ENCODE assay signal across 9 cellular contexts in the genomic region with DNA sequence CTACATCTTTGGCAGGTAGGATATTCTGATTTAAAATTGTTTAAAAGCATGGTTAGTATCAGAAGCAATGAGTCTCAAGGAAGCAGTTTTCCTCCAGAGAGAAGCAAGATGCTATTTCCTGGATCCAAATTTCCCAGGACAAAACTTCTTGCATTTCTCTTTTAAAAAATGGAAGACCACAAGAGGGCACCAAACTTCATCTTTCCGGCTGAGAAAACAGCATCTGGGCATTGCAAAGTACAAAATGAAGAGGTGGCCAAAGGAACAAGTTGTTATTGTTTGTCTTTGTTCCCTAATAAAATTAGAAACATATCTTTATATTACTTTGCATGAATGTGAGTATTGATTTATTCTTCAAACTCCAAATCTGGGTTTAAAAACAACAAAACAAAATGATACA.
DNase-seq lines count a peak whose midpoint lies in the region; ATAC-seq, FAIRE-seq and TF ChIP-seq lines count a peak whose summit lies in the region.
"Had no signal": no experiment of that assay in that cellular context is flagged by ENCODE, and none has a peak within 500 bp of the region (broad histone marks: within the 10 kb centered on the region; RNA-seq: fewer than 3 reads in every experiment).

No MANE protein-coding gene starts in this region.

- H3K9me3 ChIP-seq in K562 (replicated peaks; ENCODE audit: control insufficient read depth, insufficient read depth, low read depth, low read length), result no peaks in the 10 kb centered on the region

- intact Hi-C loops in K562 (cut with micrococcal nuclease), result loop anchor here (2.0 kb wide), 2 partner anchors 58 to 228 kb away; no protein-coding TSS in a partner anchor

- H3K27ac ChIP-seq in K562 (ENCODE audit: extremely low read depth, low read depth, low read length), result no peak overlapping the region

- FAIRE-seq in K562 (lab: Jason Lieb, UNC) (no peak), urothelium cell line (lab: Jason Lieb, UNC) (no peak)

- POLR2A ChIA-PET in K562 (lab: Yijun Ruan, JAX), result interaction anchor here (0.7 kb wide), 1 partner anchor 33 kb away, joined by 3 read pairs; no protein-coding TSS in a partner anchor

- in situ Hi-C loops in K562 (cut with MboI), result no loop called here

- CTCF ChIA-PET in K562 (lab: Yijun Ruan, JAX; ENCODE audit: low intra/inter-chr PET ratio), result interaction anchor here (3.5 kb wide), 1 partner anchor 228 kb away, joined by 33 read pairs; no protein-coding TSS in a partner anchor

- no peak overlapping the region for H3K4me2 ChIP-seq in K562 (ENCODE audit: insufficient read depth, low read length)

- TF ChIP-seq POLR2A in K562 (conservative IDR thresholded peaks at IDR 0.05), result no peak

- H3K36me3 ChIP-seq in K562 (ENCODE audit: control insufficient read depth, insufficient read depth, low read length) (no peaks in the 10 kb centered on the region), kidney epithelial cell (ENCODE audit: control insufficient read depth, insufficient read depth, low read length) (no peaks in the 10 kb centered on the region)

- TF ChIP-seq CTCF in K562 (IDR thresholded peaks at IDR 0.05 in 2 of 3, conservative IDR thresholded peaks at IDR 0.05 in 1 of 3; ENCODE audit: insufficient read depth in 2 of 3, low read depth in 1 of 3, low read length in 3 of 3) (peak; percentile 19 to 62 (median 40); a peak in 3 of 6 replicates), kidney epithelial cell (IDR thresholded peaks at IDR 0.05; ENCODE audit: insufficient read depth, low read length, poor library complexity, severe bottlenecking) (peak; percentile 59)

- no peaks in the 10 kb centered on the region for H3K4me1 ChIP-seq in K562 (replicated peaks in 1 of 2; ENCODE audit: control insufficient read depth in 2 of 2, insufficient read depth in 2 of 2, low read length in 2 of 2)

- H3K27me3 ChIP-seq in K562 (ENCODE audit: control insufficient read depth in 2 of 2, insufficient read depth in 2 of 2, low read length in 2 of 2) (peaks cover 0 to 9% of the 10 kb centered on the region in 2 experiments; a peak in 1 of 5 replicates), kidney epithelial cell (ENCODE audit: control insufficient read depth, insufficient read depth, low read length) (no peaks in the 10 kb centered on the region)

- no peaks in the 10 kb centered on the region for H4K20me1 ChIP-seq in K562 (replicated peaks; ENCODE audit: control insufficient read depth, insufficient read depth, low read length)

- H3K9ac ChIP-seq in K562 (ENCODE audit: insufficient read depth in 1 of 2, low read depth in 2 of 2, low read length in 2 of 2), result no peak overlapping the region

- WGBS in K562 (ENCODE audit: insufficient coverage, low coverage, missing lambda C conversion rate), result 11% methylated on average over 1 of the region's 1 CpG

- H2AFZ ChIP-seq in K562 (ENCODE audit: low read depth, low read length), result no peak overlapping the region

- no peak for TF ChIP-seq EP300 in K562 (IDR thresholded peaks at IDR 0.05; ENCODE audit: low read length)

- no TSS peak for BruUV-seq in K562 (replicated peaks; lab: Mats Ljungman, UMichigan)

- ATAC-seq in K562 (no peak), GM21447 (IDR thresholded peaks at IDR 0.05; ENCODE audit: unreplicated experiment) (no peak), HG02970 (IDR thresholded peaks at IDR 0.05; ENCODE audit: low FRiP score, unreplicated experiment) (no peak)

- no peaks in the 10 kb centered on the region for H3K9me1 ChIP-seq in K562 (ENCODE audit: control insufficient read depth, insufficient read depth, low read length)

- TF ChIP-seq RAD21 in K562 (CRISPR knock-in tag; conservative IDR thresholded peaks at IDR 0.05 in 1 of 2, IDR thresholded peaks at IDR 0.05 in 1 of 2), result peak; percentile 69 to 72

- H3K79me2 ChIP-seq in K562 (ENCODE audit: control insufficient read depth, insufficient read depth, low read length), result no peaks in the 10 kb centered on the region

- H3K4me3 ChIP-seq in K562 (no peak overlapping the region), kidney epithelial cell (ENCODE audit: low read depth, low read length) (no peak overlapping the region)

- peak; percentile 17 for DNase-seq in SKM-1 treated with dmso at 0.1 percent for 144 hours (lab: John Stamatoyannopoulos, UW; ENCODE audit: unreplicated experiment)
- DNase-seq in SKM-1 (lab: John Stamatoyannopoulos, UW; ENCODE audit: unreplicated experiment), result no peak
- peak; percentile 19 for DNase-seq in NCI-H146 treated with DMSO at 0.1 percent for 48 hours (lab: John Stamatoyannopoulos, UW; ENCODE audit: unreplicated experiment)
- DNase-seq in K562 (ENCODE audit: extremely low read depth in 1 of 4, low spot score in 3 of 4), result peak; percentile 13 to 41 (median 16)
- no peak for DNase-seq in kidney epithelial cell (ENCODE audit: low read depth)
- peak; percentile 12 for DNase-seq in urothelium cell line (ENCODE audit: low spot score)
- DNase-seq: activated naive CD8-positive, alpha-beta T cell treated with anti-CD3 and anti-CD28 coated beads, Interleukin-2, amount 10 ng/mL, durations not matched to agents 7 days and 5 days had no signal

TF ChIP-seq in K562, 482 proteins besides CTCF, POLR2A, EP300 and RAD21:
- TF ChIP-seq EWSR1 (IDR thresholded peaks at IDR 0.05; ENCODE audit: borderline replicate concordance, low read depth, partially characterized antibody) (no peak), HLTF (IDR thresholded peaks at IDR 0.05) (no peak), ZNF197 (CRISPR knock-in tag; IDR thresholded peaks at IDR 0.05; ENCODE audit: low read depth) (no peak), GABPB1 (CRISPR knock-in tag; IDR thresholded peaks at IDR 0.05) (no peak), ASH1L (IDR thresholded peaks at IDR 0.05; ENCODE audit: borderline replicate concordance, low read depth, partially characterized antibody) (no peak), GTF2E2 (tag; IDR thresholded peaks at IDR 0.05) (no peak), DPF2 (IDR thresholded peaks at IDR 0.05) (no peak)
- TF ChIP-seq, protein P1, sequence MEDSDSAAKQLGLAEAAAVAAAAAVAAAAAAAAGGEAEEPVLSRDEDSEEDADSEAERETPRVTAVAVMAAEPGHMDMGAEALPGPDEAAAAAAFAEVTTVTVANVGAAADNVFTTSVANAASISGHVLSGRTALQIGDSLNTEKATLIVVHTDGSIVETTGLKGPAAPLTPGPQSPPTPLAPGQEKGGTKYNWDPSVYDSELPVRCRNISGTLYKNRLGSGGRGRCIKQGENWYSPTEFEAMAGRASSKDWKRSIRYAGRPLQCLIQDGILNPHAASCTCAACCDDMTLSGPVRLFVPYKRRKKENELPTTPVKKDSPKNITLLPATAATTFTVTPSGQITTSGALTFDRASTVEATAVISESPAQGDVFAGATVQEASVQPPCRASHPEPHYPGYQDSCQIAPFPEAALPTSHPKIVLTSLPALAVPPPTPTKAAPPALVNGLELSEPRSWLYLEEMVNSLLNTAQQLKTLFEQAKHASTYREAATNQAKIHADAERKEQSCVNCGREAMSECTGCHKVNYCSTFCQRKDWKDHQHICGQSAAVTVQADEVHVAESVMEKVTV (CRISPR knock-in tag; IDR thresholded peaks at IDR 0.05), result peak; percentile 24; the same call in 1 of the 2 replicates

Comparison
In these comparisons a context has a peak if more than half of its experiments do, and no peak if none do; other contexts are left out.
1. DNase-seq: peak in SKM-1 treated with dmso at 0.1 percent for 144 hours (single experiment), NCI-H146 treated with DMSO at 0.1 percent for 48 hours (single experiment), K562 (4 of 4) and urothelium cell line (single experiment); none in SKM-1 (single experiment) and kidney epithelial cell (single experiment).